ENCODE assay signal across 23 cellular contexts in the genomic region with DNA sequence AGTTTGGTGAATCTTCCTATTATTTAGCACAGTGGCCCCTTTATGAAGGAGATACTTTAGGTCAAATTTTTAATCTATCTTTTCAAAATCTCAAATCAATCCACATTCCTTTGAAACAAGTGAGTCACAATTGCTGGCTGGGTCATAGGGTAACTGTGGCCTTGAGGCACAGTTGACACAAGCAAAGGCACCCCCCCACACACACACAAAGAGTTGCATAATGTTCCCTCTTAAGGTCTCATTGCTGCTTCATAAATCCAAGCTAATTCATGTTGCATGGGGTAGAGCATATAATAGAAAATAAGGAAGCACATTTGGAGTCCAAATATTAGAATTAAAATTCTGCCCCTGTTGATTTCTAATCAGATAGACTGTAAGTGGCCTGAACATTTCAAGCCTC.
DNase-seq lines count a peak whose midpoint lies in the region; ATAC-seq, FAIRE-seq and TF ChIP-seq lines count a peak whose summit lies in the region.
"Had no signal": no experiment of that assay in that cellular context is flagged by ENCODE, and none has a peak within 500 bp of the region (broad histone marks: within the 10 kb centered on the region; RNA-seq: fewer than 3 reads in every experiment).

No MANE protein-coding gene starts in this region.

- H3K9me3 ChIP-seq in adrenal gland (replicated peaks in 1 of 3) (no peaks in the 10 kb centered on the region), suprapubic skin (no peaks in the 10 kb centered on the region)
- H3K9me3 ChIP-seq: esophagus muscularis mucosa, heart left ventricle, neutrophil, uterus had no signal

- no peak overlapping the region for H3K4me3 Mint-ChIP-seq in type B pancreatic cell
- H3K4me3 Mint-ChIP-seq: activated T-cell treated with anti-CD3 and anti-CD28 coated beads, Interleukin-2, amount 50 U/mL, for 72 hours; B cell had no signal

- no peak for TF ChIP-seq EP300 in suprapubic skin (IDR thresholded peaks at IDR 0.05)

- intact Hi-C loops in adrenal gland (cut with DNase I): no loop called here

- no peak for TF ChIP-seq POLR2A in adrenal gland (IDR thresholded peaks at IDR 0.05)
- no peak for TF ChIP-seq POLR2A in suprapubic skin (IDR thresholded peaks at IDR 0.05)
- no peak for TF ChIP-seq POLR2A in GM12891 (IDR thresholded peaks at IDR 0.05; ENCODE audit: low read depth, low read length)

- H3K27ac Mint-ChIP-seq in type B pancreatic cell: no peak overlapping the region
- H3K27ac Mint-ChIP-seq: activated T-cell treated with anti-CD3 and anti-CD28 coated beads, Interleukin-2, amount 50 U/mL, for 72 hours; B cell had no signal

- H3K36me3 Mint-ChIP-seq in type B pancreatic cell: no peaks in the 10 kb centered on the region

- H3K27ac ChIP-seq in adrenal gland (peak overlapping the region in 4 of 5 donors; percentile 29 to 65 (median 61)), suprapubic skin (peak overlapping the region; percentile 57)
- H3K27ac ChIP-seq: 22Rv1, esophagus muscularis mucosa, neutrophil, uterus had no signal

- H3K4me1 Mint-ChIP-seq in type B pancreatic cell (ENCODE audit: unreplicated experiment): peaks cover 19% of the 10 kb centered on the region

- H3K27me3 Mint-ChIP-seq in type B pancreatic cell: peaks cover 3% of the 10 kb centered on the region
- H3K27me3 Mint-ChIP-seq: B cell had no signal

- FAIRE-seq in GM12891 (lab: Jason Lieb, UNC): no peak

- no peak for TF ChIP-seq CTCF in adrenal gland (IDR thresholded peaks at IDR 0.05)
- TF ChIP-seq CTCF in suprapubic skin (IDR thresholded peaks at IDR 0.05): no peak
- no peak for TF ChIP-seq CTCF in type B pancreatic cell (conservative IDR thresholded peaks at IDR 0.05)

- no peaks in the 10 kb centered on the region for H3K9me3 Mint-ChIP-seq in type B pancreatic cell

- H3K4me1 ChIP-seq in adrenal gland (replicated peaks in 1 of 2) (peaks cover 23 to 30% of the 10 kb centered on the region in 2 donors), suprapubic skin (peaks cover 22% of the 10 kb centered on the region)
- H3K4me1 ChIP-seq: uterus had no signal

- H3K27me3 ChIP-seq in adrenal gland (no peaks in the 10 kb centered on the region), suprapubic skin (no peaks in the 10 kb centered on the region)
- H3K27me3 ChIP-seq: esophagus muscularis mucosa, heart left ventricle, neutrophil, uterus had no signal

- DNase-seq in NOMO-1 (lab: John Stamatoyannopoulos, UW; ENCODE audit: unreplicated experiment in 2 of 2) (peak; percentile 11 to 32), NOMO-1 treated with dmso at 0.1 percent for 144 hours (lab: John Stamatoyannopoulos, UW; ENCODE audit: unreplicated experiment) (no peak), adrenal gland (peak; percentile 79 to 95 (median 91)), iris pigment epithelial cell (ENCODE audit: low read depth) (peak; percentile 38), suprapubic skin (ENCODE audit: low spot score in 2 of 2) (no peak), type B pancreatic cell (ENCODE audit: extremely low spot score, unreplicated experiment) (no peak), GM12891 (ENCODE audit: insufficient read length, low spot score) (no peak)
- DNase-seq: activated CD8-positive, alpha-beta memory T cell treated with anti-CD3 and anti-CD28 coated beads for 24 hours; activated naive CD4-positive, alpha-beta T cell treated with anti-CD3 and anti-CD28 coated beads, Interleukin-2, amount 50 U/mL, for 16 hours; activated T-cell treated with anti-CD3 and anti-CD28 coated beads, Interleukin-2, amount 50 U/mL, for 72 hours; effector CD4-positive, alpha-beta T cell; heart left ventricle; NCI-H146; retina; T-helper 9 cell; uterus had no signal

- no peaks in the 10 kb centered on the region for H3K36me3 ChIP-seq in adrenal gland (replicated peaks in 1 of 2)
- no peaks in the 10 kb centered on the region for H3K36me3 ChIP-seq in suprapubic skin
- H3K36me3 ChIP-seq: esophagus muscularis mucosa, heart left ventricle, neutrophil, uterus had no signal

- no peak overlapping the region for H3K4me3 ChIP-seq in adrenal gland
- H3K4me3 ChIP-seq in suprapubic skin: no peak overlapping the region
- H3K4me3 ChIP-seq: esophagus muscularis mucosa, heart left ventricle, lung, uterus had no signal

- no peak for ATAC-seq in HG03135 (IDR thresholded peaks at IDR 0.05; ENCODE audit: unreplicated experiment)
- ATAC-seq: activated CD4-positive, CD25-positive, alpha-beta regulatory T cell treated with anti-CD3 and anti-CD28 coated beads, Interleukin-2, amount 50 U/mL, for 24 hours; activated T-cell treated with anti-CD3 and anti-CD28 coated beads, Interleukin-2, amount 50 U/mL, for 72 hours; heart left ventricle had no signal

TF ChIP-seq in GM12891, 5 proteins besides CTCF, POLR2A, EP300 and RAD21:
- TF ChIP-seq TAF1 (IDR thresholded peaks at IDR 0.05; ENCODE audit: low read depth, low read length) (no peak), POU2F2 (IDR thresholded peaks at IDR 0.05; ENCODE audit: low read depth, low read length) (no peak), SPI1 (IDR thresholded peaks at IDR 0.05; ENCODE audit: low read depth, low read length) (no peak), PAX5 (IDR thresholded peaks at IDR 0.05; ENCODE audit: insufficient read depth, low read length, severe bottlenecking) (no peak), POLR2AphosphoS5 (IDR thresholded peaks at IDR 0.05; ENCODE audit: low read depth, low read length) (no peak)

Comparison
In these comparisons a context has a peak if more than half of its experiments do, and no peak if none do; other contexts are left out.
1. DNase-seq: peak in NOMO-1 (2 of 2), adrenal gland (7 of 7) and iris pigment epithelial cell (single experiment); none in NOMO-1 treated with dmso at 0.1 percent for 144 hours (single experiment), suprapubic skin (0 of 2), type B pancreatic cell (single experiment) and GM12891 (single experiment).